ENCODE assay signal across 8 cellular contexts in genomic region chr11:112962854-112963367, GRCh38. TPM values are rescaled to one million over a fixed set of nuclear protein-coding genes. Genes with fewer than 3 reads are reported as not detected.
DNase-seq lines count a peak whose midpoint lies in the region; ATAC-seq and TF ChIP-seq lines count a peak whose summit lies in the region.

No MANE protein-coding gene starts in this region.

- peaks cover 5% of the 10 kb centered on the region for H3K27me3 ChIP-seq in ectodermal cell (ENCODE audit: control insufficient read depth, insufficient read depth, low read length, poor library complexity, severe bottlenecking)
- no peaks in the 10 kb centered on the region for H3K27me3 ChIP-seq in testis

- ATAC-seq in GM19023 (IDR thresholded peaks at IDR 0.05; ENCODE audit: unreplicated experiment) = no peak

- H3K4me1 ChIP-seq in ectodermal cell (ENCODE audit: control insufficient read depth, insufficient read depth, low read length) = peaks cover 8% of the 10 kb centered on the region
- H3K4me1 ChIP-seq in testis = peaks cover 6% of the 10 kb centered on the region

- no peak for DNase-seq in activated naive CD4-positive, alpha-beta T cell treated with Interleukin-2 at 50 U/mL for 16 hours
- DNase-seq in NCI-H748 (lab: John Stamatoyannopoulos, UW; ENCODE audit: unreplicated experiment) = peak; percentile 90
- peak; percentile 84 for DNase-seq in medulla oblongata (ENCODE audit: extremely low spot score)
- DNase-seq in testis = peak; percentile 67
- DNase-seq in OCI-M1 (lab: John Stamatoyannopoulos, UW) = no peak

- no peak for TF ChIP-seq POLR2A in testis (IDR thresholded peaks at IDR 0.05)

- no peaks in the 10 kb centered on the region for H3K9me3 ChIP-seq in ectodermal cell (ENCODE audit: control insufficient read depth, low read length)
- no peaks in the 10 kb centered on the region for H3K9me3 ChIP-seq in testis

- no peaks in the 10 kb centered on the region for H3K9me3 Mint-ChIP-seq in activated naive CD4-positive, alpha-beta T cell treated with anti-CD3 and anti-CD28 coated beads, Interleukin-2, amount 50 U/mL, for 24 hours

- H3K4me3 ChIP-seq in ectodermal cell (ENCODE audit: insufficient read depth, low read depth, low read length) (peak overlapping the region; percentile 72), testis (peak overlapping the region; percentile 53 to 65)

- H3K27ac ChIP-seq in ectodermal cell (ENCODE audit: insufficient read depth, low read depth, low read length, poor library complexity, severe bottlenecking) (no peak overlapping the region), testis (no peak overlapping the region)

- H3K4me1 Mint-ChIP-seq in activated naive CD4-positive, alpha-beta T cell treated with anti-CD3 and anti-CD28 coated beads, Interleukin-2, amount 50 U/mL, for 24 hours = peaks cover 12% of the 10 kb centered on the region

- intact Hi-C loops in testis (cut with DNase I; ENCODE audit: low total_unique reads) = no loop called here

- no peak overlapping the region for H3K27ac Mint-ChIP-seq in activated naive CD4-positive, alpha-beta T cell treated with anti-CD3 and anti-CD28 coated beads, Interleukin-2, amount 50 U/mL, for 24 hours

- no peaks in the 10 kb centered on the region for H3K36me3 Mint-ChIP-seq in activated naive CD4-positive, alpha-beta T cell treated with anti-CD3 and anti-CD28 coated beads, Interleukin-2, amount 50 U/mL, for 24 hours

- H3K36me3 ChIP-seq in ectodermal cell (ENCODE audit: control insufficient read depth, insufficient read depth, low read length) (no peaks in the 10 kb centered on the region), testis (ENCODE audit: low read depth, missing control alignments) (no peaks in the 10 kb centered on the region)

- H3K27me3 Mint-ChIP-seq in activated naive CD4-positive, alpha-beta T cell treated with anti-CD3 and anti-CD28 coated beads, Interleukin-2, amount 50 U/mL, for 24 hours = peaks cover 40% of the 10 kb centered on the region

- TF ChIP-seq CTCF in testis (IDR thresholded peaks at IDR 0.05) = no peak

- WGBS in ectodermal cell, 2 experiments = 0% methylated on average over 55 of the region's 55 CpGs
- 0 to 1% methylated on average over 1 to 55 of the region's 55 CpGs for WGBS in testis, 2 donors

- peak overlapping the region; percentile 85 for H3K4me3 Mint-ChIP-seq in activated naive CD4-positive, alpha-beta T cell treated with anti-CD3 and anti-CD28 coated beads, Interleukin-2, amount 50 U/mL, for 24 hours

RNA-seq across cellular contexts. Expression of gene NCAM1, which starts 1.7 kb away (rescaled TPM):
- polyA plus RNA-seq in ectodermal cell (2013, experiment 1 of 4) = 56.4 TPM
- polyA plus RNA-seq in ectodermal cell (2013, experiment 2 of 4) = 52.2 TPM
- 43.1 TPM for polyA plus RNA-seq in ectodermal cell (2013, experiment 3 of 4)
- polyA plus RNA-seq in ectodermal cell (2013, experiment 4 of 4) = 51.4 TPM
- total RNA-seq in testis = 10 to 100 TPM; 13.8 to 33.3 TPM
- polyA plus RNA-seq in testis (ENCODE audit: insufficient read depth, low read depth, low replicate concordance) = 12.3 TPM

Comparison
In these comparisons a context has a peak if more than half of its experiments do, and no peak if none do; other contexts are left out.
1. DNase-seq: peak in NCI-H748 (single experiment), medulla oblongata (single experiment) and testis (single experiment); none in activated naive CD4-positive, alpha-beta T cell treated with Interleukin-2 at 50 U/mL for 16 hours (single experiment) and OCI-M1 (single experiment).